Comparison of ENCODE assay signal across 27 cellular contexts in the genomic region with DNA sequence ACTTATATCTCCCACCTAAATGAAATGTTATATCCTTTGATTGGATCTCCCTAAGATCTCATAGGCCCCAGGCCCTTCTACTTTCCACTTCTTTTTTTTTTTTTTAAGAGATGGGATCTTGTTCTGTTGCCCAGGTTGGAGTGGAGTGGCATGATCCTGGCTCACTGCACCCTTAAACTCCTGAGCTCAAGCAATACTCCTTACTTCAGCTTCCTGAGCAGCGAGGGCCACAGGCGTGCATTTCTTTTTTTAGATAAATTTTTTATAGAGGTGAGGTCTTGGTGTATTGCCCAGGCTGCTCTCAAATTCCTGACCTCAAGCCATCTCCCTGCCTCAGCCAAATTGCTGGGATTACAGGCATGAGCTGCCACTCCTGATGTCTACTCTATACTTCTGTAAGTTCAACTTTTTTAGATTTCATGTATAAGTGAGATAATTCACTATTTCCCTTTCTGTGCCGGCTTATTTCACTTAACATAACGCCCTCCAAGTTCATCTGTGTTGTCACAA.
"Had no signal": no experiment of that assay in that cellular context is flagged by ENCODE, and none has a peak within 500 bp of the region (broad histone marks: within the 10 kb centered on the region; RNA-seq: fewer than 3 reads in every experiment).

No MANE protein-coding gene starts in this region.

- H3K36me3 ChIP-seq: brain microvascular endothelial cell, esophagus squamous epithelium, gastroesophageal sphincter had no signal

- H3K27me3 ChIP-seq: brain microvascular endothelial cell, esophagus squamous epithelium, gastroesophageal sphincter had no signal

- DNase-seq: activated CD4-positive, alpha-beta T cell treated with anti-CD3 and anti-CD28 coated beads for 1 hour; activated CD4-positive, alpha-beta T cell treated with anti-CD3 and anti-CD28 coated beads for 4 hours; activated CD4-positive, alpha-beta T cell treated with anti-CD3 and anti-CD28 coated beads, Interleukin-2, amount 10 ng/mL, durations not matched to agents 7 days and 5 days; activated CD4-positive, alpha-beta T cell treated with anti-CD3 and anti-CD28 coated beads, Interleukin-2, amount 50 U/mL, for 4 hours; activated CD8-positive, alpha-beta memory T cell treated with anti-CD3 and anti-CD28 coated beads for 24 hours; activated CD8-positive, alpha-beta T cell treated with anti-CD3 and anti-CD28 coated beads for 36 hours; activated effector memory CD4-positive, alpha-beta T cell treated with Interleukin-2 at 50 U/mL for 16 hours; activated gamma-delta T cell treated with Interleukin-2 at 50 U/mL for 16 hours; activated naive CD4-positive, alpha-beta T cell treated with anti-CD3 and anti-CD28 coated beads, Interleukin-2, amount 50 U/mL, for 16 hours; activated naive CD4-positive, alpha-beta T cell treated with Interleukin-2 at 50 U/mL for 16 hours; activated T-cell treated with anti-CD3 and anti-CD28 coated beads, Interleukin-2, amount 50 U/mL, for 4 hours; amniotic stem cell; anterior cingulate cortex; brain microvascular endothelial cell; caudate nucleus; cortex of kidney; dermis blood vessel endothelial cell; effector CD4-positive, alpha-beta T cell; effector memory CD8-positive, alpha-beta T cell; erythroblast; esophagus squamous epithelium; foreskin melanocyte; T-helper 2 cell had no signal

- H3K27ac ChIP-seq: brain microvascular endothelial cell, esophagus squamous epithelium, gastroesophageal sphincter, VCaP had no signal

- H3K4me1 ChIP-seq: esophagus squamous epithelium, gastroesophageal sphincter had no signal

- H3K4me3 ChIP-seq: esophagus squamous epithelium, gastroesophageal sphincter had no signal

- ATAC-seq: activated CD8-positive, alpha-beta T cell treated with anti-CD3 and anti-CD28 coated beads for 36 hours; activated T-cell treated with anti-CD3 and anti-CD28 coated beads, Interleukin-2, amount 50 U/mL, for 4 hours; activated T-helper 17 cell treated with anti-CD3 and anti-CD28 coated beads, Interleukin-2, amount 50 U/mL, for 72 hours; effector memory CD8-positive, alpha-beta T cell; gastroesophageal sphincter; WTC11 had no signal

- H3K9me3 ChIP-seq: esophagus squamous epithelium, gastroesophageal sphincter had no signal
